8 cellular contexts compared by ENCODE assay signal in the genomic region with DNA sequence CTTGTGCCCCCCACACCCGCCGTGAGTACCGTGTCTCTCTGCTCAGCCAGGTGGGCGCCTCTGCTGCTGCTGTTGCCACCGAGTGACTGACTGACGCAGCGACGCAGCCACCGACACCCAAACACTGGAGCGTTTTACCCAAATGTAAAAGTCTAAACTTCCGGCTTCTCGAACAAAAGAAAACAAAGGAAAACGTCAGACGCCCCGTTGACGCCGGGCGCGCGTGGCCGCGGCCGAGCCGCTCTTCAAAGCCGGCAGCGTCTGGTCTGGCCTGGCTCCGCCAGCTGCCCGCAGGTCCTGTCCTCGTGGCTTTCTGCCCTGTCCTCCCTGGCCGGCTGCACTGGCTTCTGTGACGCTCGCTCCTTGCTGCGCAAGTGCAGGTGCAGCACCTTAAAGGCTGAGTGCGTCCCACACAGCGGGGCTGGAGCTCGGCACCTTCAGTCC. TPM values are rescaled to one million over a fixed set of nuclear protein-coding genes. Genes with fewer than 3 reads are reported as not detected.
DNase-seq lines count a peak whose midpoint lies in the region; ATAC-seq and TF ChIP-seq lines count a peak whose summit lies in the region.

No MANE protein-coding gene starts in this region.

- no peak for TF ChIP-seq CTCF in AG04450 (IDR thresholded peaks at IDR 0.05; ENCODE audit: low read depth, low read length)
- no peak for TF ChIP-seq CTCF in Panc1 (IDR thresholded peaks at IDR 0.05)
- no peak for TF ChIP-seq CTCF in heart left ventricle (IDR thresholded peaks at IDR 0.05)
- TF ChIP-seq CTCF in progenitor cell of endocrine pancreas (IDR thresholded peaks at IDR 0.05; ENCODE audit: unreplicated experiment): no peak

- H3K4me3 Mint-ChIP-seq in progenitor cell of endocrine pancreas (ENCODE audit: low read depth): peak overlapping the region; percentile 87

- H3K27ac ChIP-seq in AG04450 (ENCODE audit: low read depth, low read length) (no peak overlapping the region), Panc1 (ENCODE audit: low read length) (no peak overlapping the region), heart left ventricle (peak overlapping the region in 8 of 12 donors; percentile 10 to 90 (median 46))

- H3K9me3 ChIP-seq in AG04450 (ENCODE audit: control insufficient read depth, insufficient read depth, low read length) (peaks cover 3% of the 10 kb centered on the region; the same call in 1 of the 2 replicates), Panc1 (ENCODE audit: control insufficient read depth, insufficient read depth, low read depth, low read length) (no peaks in the 10 kb centered on the region), heart left ventricle (no peaks in the 10 kb centered on the region)

- no TSS peak for BruUV-seq in Panc1 (replicated peaks; lab: Mats Ljungman, UMichigan)

- H3K36me3 Mint-ChIP-seq in progenitor cell of endocrine pancreas (ENCODE audit: insufficient read depth): no peaks in the 10 kb centered on the region

- peaks cover 5% of the 10 kb centered on the region for H3K4me1 Mint-ChIP-seq in progenitor cell of endocrine pancreas (ENCODE audit: low read depth)

- ATAC-seq in GM19023 (IDR thresholded peaks at IDR 0.05; ENCODE audit: unreplicated experiment) (peak; percentile 51), HG03342 (IDR thresholded peaks at IDR 0.05; ENCODE audit: unreplicated experiment) (peak; percentile 45), Panc1 (peak; percentile 59), heart left ventricle (peak in 3 of 4 donors; percentile 68 to 74 (median 68))

- H3K4me3 ChIP-seq in AG04450 (ENCODE audit: low read depth, low read length): peak overlapping the region; percentile 61
- H3K4me3 ChIP-seq in Panc1 (ENCODE audit: low read depth in 2 of 2, low read length in 2 of 2): peak overlapping the region; percentile 52 to 62
- peak overlapping the region; percentile 12 to 73 (median 63) for H3K4me3 ChIP-seq in heart left ventricle

- TF ChIP-seq POLR2A in heart left ventricle (IDR thresholded peaks at IDR 0.05): no peak

- H3K27me3 ChIP-seq in AG04450 (ENCODE audit: control insufficient read depth, insufficient read depth, low read length) (peaks cover 34% of the 10 kb centered on the region), Panc1 (ENCODE audit: control insufficient read depth, insufficient read depth, low read length) (peaks cover 8% of the 10 kb centered on the region), heart left ventricle (peaks cover 0 to 30% (median 4%) of the 10 kb centered on the region in 9 donors)

- intact Hi-C loops in Panc1 (cut with micrococcal nuclease; ENCODE audit: unreplicated experiment) (no loop called here), heart left ventricle (cut with DNase I) (loop anchor here in 7 of 10 donors (5.0 to 10.0 kb wide), 2 partner anchors 256 to 259 kb away; no protein-coding TSS in a partner anchor)

- H3K36me3 ChIP-seq in Panc1 (ENCODE audit: control insufficient read depth, insufficient read depth, low read length) (no peaks in the 10 kb centered on the region), heart left ventricle (no peaks in the 10 kb centered on the region)

- POLR2A ChIA-PET in AG04450 (lab: Yijun Ruan, JAX): no interaction called here
- POLR2A ChIA-PET in Panc1 (lab: Charles Lee): no interaction called here

- peaks cover 3% of the 10 kb centered on the region for H3K4me1 ChIP-seq in Panc1 (ENCODE audit: control insufficient read depth, insufficient read depth, low read length)
- peaks cover 0 to 15% (median 5%) of the 10 kb centered on the region in 12 donors for H3K4me1 ChIP-seq in heart left ventricle

- peak overlapping the region; percentile 98 for H3K27ac Mint-ChIP-seq in progenitor cell of endocrine pancreas

- in situ Hi-C loops in Panc1 (cut with HindIII; ENCODE audit: low pct_unique_long_range_greater_than_20kb, low sequenced_read_pairs): no loop called here

- 1 to 2% (median 1%) methylated on average over 19 to 36 of the region's 36 CpGs for whole genome bisulfite sequencing in heart left ventricle, 4 donors

- DNase-seq in AG04450 (ENCODE audit: low read depth, low spot score) (no peak), Panc1 (ENCODE audit: low read depth, low spot score) (no peak), heart left ventricle (peak; percentile 37 to 77 (median 51)), progenitor cell of endocrine pancreas (ENCODE audit: low spot score, unreplicated experiment) (peak; percentile 36), ureter (ENCODE audit: low spot score) (peak; percentile 73)
- peak; percentile 71 for DNase-seq in activated naive CD4-positive, alpha-beta T cell treated with Interleukin-2 at 50 U/mL for 16 hours

- peaks cover 71% of the 10 kb centered on the region for H3K27me3 Mint-ChIP-seq in progenitor cell of endocrine pancreas

- CTCF ChIA-PET in AG04450 (lab: Charles Lee) (no interaction called here), Panc1 (lab: Charles Lee) (no interaction called here)

- H3K9me3 Mint-ChIP-seq in progenitor cell of endocrine pancreas (ENCODE audit: low read depth): no peaks in the 10 kb centered on the region

RNA-seq across cellular contexts. Expression of a gene that starts 41.4 kb away (rescaled TPM):
- polyA plus RNA-seq in AG04450 (2011; rRNA removed): 85.5 and 86.0 TPM in 2 replicates
- polyA minus RNA-seq in AG04450 (2011; rRNA and poly(A)+ RNA removed): 104 and 128 TPM in 2 replicates
- total RNA-seq in Panc1 (2021; ENCODE audit: unreplicated experiment): 188 TPM
- polyA plus RNA-seq in Panc1 (2012; ENCODE audit: insufficient read length): 187 TPM
- total RNA-seq in heart left ventricle: 10 to 100 TPM; 31.0 to 60.2 (median 39.4) TPM
- polyA plus RNA-seq in heart left ventricle: 10 to 100 TPM; 23.5 to 96.8 TPM
- total RNA-seq in progenitor cell of endocrine pancreas: 90.3 and 95.4 TPM in 2 replicates
- total RNA-seq in ureter: 73.4 TPM

RNA-seq across cellular contexts. Expression of a gene that starts 58.9 kb away (rescaled TPM):
- polyA plus RNA-seq in AG04450 (2011; rRNA removed) (not detected in 2 replicates), heart left ventricle (under 1 TPM in 1 of 2 donors, not detected in 1; 0.06 TPM)
- not detected in 2 replicates for polyA minus RNA-seq in AG04450 (2011; rRNA and poly(A)+ RNA removed)
- total RNA-seq in Panc1 (2021; ENCODE audit: unreplicated experiment) (0.05 TPM), heart left ventricle (under 1 TPM in 3 of 9 donors, not detected in 6; 0.08 to 0.29 (median 0.14) TPM), progenitor cell of endocrine pancreas (not detected in 2 replicates), ureter (0.57 TPM)
- 0.06 TPM for polyA plus RNA-seq in Panc1 (2012; ENCODE audit: insufficient read length)

Comparison
In these comparisons a context has a peak if more than half of its experiments do, and no peak if none do; other contexts are left out.
1. DNase-seq: peak in activated naive CD4-positive, alpha-beta T cell treated with Interleukin-2 at 50 U/mL for 16 hours (single experiment), heart left ventricle (5 of 5), progenitor cell of endocrine pancreas (single experiment) and ureter (single experiment); none in AG04450 (single experiment) and Panc1 (single experiment).
2. H3K27ac ChIP-seq: peak in heart left ventricle (8 of 12); none in AG04450 (single experiment) and Panc1 (single experiment).
3. Peak in every context shown above with its lines, with median percentiles within 50 percentile points of each other: H3K4me3 ChIP-seq and ATAC-seq.